ENCODE assay signal across 18 cellular contexts in the genomic region with DNA sequence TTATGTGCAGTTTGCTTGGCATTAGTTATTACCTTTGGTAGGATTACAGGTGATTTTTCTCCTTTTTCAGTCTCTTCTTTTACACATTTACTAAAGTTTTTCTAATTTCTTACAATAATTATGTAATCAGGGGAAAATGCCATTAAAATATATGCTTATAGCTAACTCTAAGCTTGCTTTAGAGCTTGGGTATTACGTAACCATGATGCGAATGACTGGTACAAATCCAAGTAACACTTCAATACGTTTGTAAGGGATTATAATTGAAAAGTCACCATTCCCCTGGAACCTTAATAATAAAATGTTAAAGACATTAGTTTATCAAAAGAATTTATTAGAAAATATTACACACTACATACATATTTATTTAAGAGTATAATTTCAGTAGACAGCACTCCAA.
"Had no signal": no experiment of that assay in that cellular context is flagged by ENCODE, and none has a peak within 500 bp of the region (broad histone marks: within the 10 kb centered on the region; RNA-seq: fewer than 3 reads in every experiment).

No MANE protein-coding gene starts in this region.

- DNase-seq: effector CD8-positive, alpha-beta T cell; foreskin melanocyte; head of caudate nucleus; kidney glomerular epithelial cell; mesendoderm; naive B cell; occipital lobe; pancreas; right cardiac atrium; stimulated activated CD4-positive, alpha-beta T cell treated with anti-CD3 and anti-CD28 coated beads, Interleukin-4, amount 100 ng/mL, for 1 hour; stimulated activated CD8-positive, alpha-beta memory T cell treated with anti-CD3 and anti-CD28 coated beads, Interleukin-4, amount 100 ng/mL, for 48 hours; stimulated activated naive CD8-positive, alpha-beta T cell treated with anti-CD3 and anti-CD28 coated beads, Interleukin-15, Interleukin-2, amounts not matched to agents 100 U/mL and 50 U/mL, for 24 hours; thyroid gland had no signal

- H3K4me3 ChIP-seq: coronary artery, esophagus muscularis mucosa, hepatocyte, pancreas, suprapubic skin, thyroid gland, vagina had no signal
